Comparison of ENCODE assay signal across 8 cellular contexts in the genomic region with DNA sequence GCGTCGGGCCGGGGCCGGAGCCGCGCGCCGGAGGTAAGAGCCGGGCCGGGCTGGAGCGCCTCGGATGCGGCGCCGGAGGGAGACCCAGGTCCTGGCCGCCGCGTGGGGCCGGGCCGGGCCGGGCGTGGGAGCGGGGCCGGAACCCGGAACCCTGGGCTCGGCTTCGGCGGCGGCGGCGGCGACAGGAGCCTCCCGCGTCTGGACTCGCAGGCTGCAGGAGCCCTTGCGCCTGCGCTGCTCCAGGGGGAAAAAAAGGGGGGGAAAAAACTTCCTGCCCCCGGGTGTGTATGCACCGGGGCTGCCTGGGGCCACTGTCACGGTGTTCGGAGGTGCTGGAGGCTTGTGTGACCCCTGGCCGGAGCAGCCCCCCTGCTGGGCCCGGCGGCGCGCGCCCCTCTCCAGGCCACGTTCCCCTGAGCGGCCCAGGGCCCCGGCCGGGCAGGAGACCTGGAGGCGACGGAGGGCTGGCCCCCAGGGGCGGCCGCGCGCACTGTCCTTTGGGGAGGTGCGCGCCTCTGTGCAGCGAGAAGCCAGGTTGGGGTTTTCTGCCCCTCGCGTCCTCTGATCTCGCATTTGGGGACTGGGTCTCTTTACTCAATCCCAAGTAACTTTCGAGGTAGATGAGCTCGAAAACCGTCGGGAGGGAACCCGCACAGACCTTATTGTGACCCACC. TPM values are rescaled to one million over a fixed set of nuclear protein-coding genes. Genes with fewer than 3 reads are reported as not detected.
DNase-seq lines count a peak whose midpoint lies in the region; ATAC-seq and TF ChIP-seq lines count a peak whose summit lies in the region.

No MANE protein-coding gene starts in this region.

- ATAC-seq in GM19043 (IDR thresholded peaks at IDR 0.05; ENCODE audit: low read depth, unreplicated experiment) (peak; percentile 17), HG03159 (IDR thresholded peaks at IDR 0.05; ENCODE audit: unreplicated experiment) (peak; percentile 23), WTC11 (peak; percentile 7)

- POLR2A ChIA-PET in CD8-positive, alpha-beta memory T cell (lab: Charles Lee), result no interaction called here
- POLR2A ChIA-PET in WTC11 (lab: Charles Lee), result no interaction called here

- H3K27me3 ChIP-seq in CD8-positive, alpha-beta memory T cell (ENCODE audit: insufficient read depth, low read length, poor library complexity, severe bottlenecking), result peaks cover 8% of the 10 kb centered on the region
- no peaks in the 10 kb centered on the region for H3K27me3 ChIP-seq in prostate gland (replicated peaks; ENCODE audit: insufficient read depth)

- peak overlapping the region; percentile 41 for H3K4me3 ChIP-seq in CD8-positive, alpha-beta memory T cell (ENCODE audit: low read length)
- peak overlapping the region; percentile 62 to 70 for H3K4me3 ChIP-seq in prostate gland

- peak overlapping the region in 6 of 7 donors; percentile 32 to 84 (median 72) for H3K4me3 Mint-ChIP-seq in CD8-positive, alpha-beta memory T cell
- H3K4me3 Mint-ChIP-seq in WTC11, result peak overlapping the region; percentile 94

- peaks cover 15 to 25% (median 15%) of the 10 kb centered on the region in 3 donors for H3K4me1 Mint-ChIP-seq in CD8-positive, alpha-beta memory T cell
- H3K4me1 Mint-ChIP-seq in WTC11, result peaks cover 38% of the 10 kb centered on the region

- no peak overlapping the region for H3K27ac Mint-ChIP-seq in CD8-positive, alpha-beta memory T cell
- no peak overlapping the region for H3K27ac Mint-ChIP-seq in WTC11

- 0% methylated on average over 59 of the region's 68 CpGs for WGBS in prostate gland

- H3K27ac ChIP-seq in CD8-positive, alpha-beta memory T cell (ENCODE audit: low read depth, low read length), result no peak overlapping the region
- peak overlapping the region; percentile 78 to 79 for H3K27ac ChIP-seq in prostate gland

- no peak for TF ChIP-seq CTCF in WTC11 (IDR thresholded peaks at IDR 0.05)
- no peak for TF ChIP-seq CTCF in prostate gland (IDR thresholded peaks at IDR 0.05)

- H3K27me3 Mint-ChIP-seq in CD8-positive, alpha-beta memory T cell, result peaks cover 46 to 70% of the 10 kb centered on the region in 2 donors
- H3K27me3 Mint-ChIP-seq in WTC11 (ENCODE audit: low read depth), result peaks cover 66% of the 10 kb centered on the region

- H3K9me3 Mint-ChIP-seq in CD8-positive, alpha-beta memory T cell, result peaks cover 0 to 1% (median 0%) of the 10 kb centered on the region in 5 donors
- H3K9me3 Mint-ChIP-seq in WTC11, result no peaks in the 10 kb centered on the region

- TF ChIP-seq POLR2A in prostate gland (IDR thresholded peaks at IDR 0.05), result no peak

- DNase-seq in CD8-positive, alpha-beta memory T cell, result peak in 1 of 5 donors; percentile 3
- DNase-seq in WTC11 (ENCODE audit: low spot score) (peak; percentile 31), glomerular visceral epithelial cell (ENCODE audit: extremely low spot score) (peak; percentile 34), prostate gland (ENCODE audit: low spot score) (no peak), mesenteric fat pad (ENCODE audit: low spot score) (no peak), iPS-NIHi7 (ENCODE audit: extremely low spot score) (no peak)

- no peaks in the 10 kb centered on the region for H3K9me3 ChIP-seq in CD8-positive, alpha-beta memory T cell (ENCODE audit: low read length)
- H3K9me3 ChIP-seq in prostate gland, result no peaks in the 10 kb centered on the region

- intact Hi-C loops in prostate gland (cut with DNase I), result loop anchor here (5.0 kb wide), 3 partner anchors 121 to 376 kb away; no protein-coding TSS in a partner anchor

- H3K36me3 Mint-ChIP-seq in CD8-positive, alpha-beta memory T cell, result no peaks in the 10 kb centered on the region
- H3K36me3 Mint-ChIP-seq in WTC11, result no peaks in the 10 kb centered on the region

- H3K36me3 ChIP-seq in CD8-positive, alpha-beta memory T cell (ENCODE audit: insufficient read depth, low read length), result no peaks in the 10 kb centered on the region
- H3K36me3 ChIP-seq in prostate gland, result no peaks in the 10 kb centered on the region

- H3K4me1 ChIP-seq in CD8-positive, alpha-beta memory T cell (ENCODE audit: insufficient read depth, low read length), result peaks cover 3% of the 10 kb centered on the region
- no peaks in the 10 kb centered on the region for H3K4me1 ChIP-seq in prostate gland (replicated peaks)

- CTCF ChIA-PET in CD8-positive, alpha-beta memory T cell (lab: Charles Lee), result no interaction called here
- CTCF ChIA-PET in WTC11 (lab: Charles Lee), result interaction anchor here (0.9 to 1.7 kb wide), 5 partner anchors 11 to 239 kb away, joined by 3 to 8 read pairs (median 3); no protein-coding TSS in a partner anchor

TF ChIP-seq in WTC11, 78 proteins besides CTCF, POLR2A, EP300 and RAD21:
- TF ChIP-seq, protein P1, sequence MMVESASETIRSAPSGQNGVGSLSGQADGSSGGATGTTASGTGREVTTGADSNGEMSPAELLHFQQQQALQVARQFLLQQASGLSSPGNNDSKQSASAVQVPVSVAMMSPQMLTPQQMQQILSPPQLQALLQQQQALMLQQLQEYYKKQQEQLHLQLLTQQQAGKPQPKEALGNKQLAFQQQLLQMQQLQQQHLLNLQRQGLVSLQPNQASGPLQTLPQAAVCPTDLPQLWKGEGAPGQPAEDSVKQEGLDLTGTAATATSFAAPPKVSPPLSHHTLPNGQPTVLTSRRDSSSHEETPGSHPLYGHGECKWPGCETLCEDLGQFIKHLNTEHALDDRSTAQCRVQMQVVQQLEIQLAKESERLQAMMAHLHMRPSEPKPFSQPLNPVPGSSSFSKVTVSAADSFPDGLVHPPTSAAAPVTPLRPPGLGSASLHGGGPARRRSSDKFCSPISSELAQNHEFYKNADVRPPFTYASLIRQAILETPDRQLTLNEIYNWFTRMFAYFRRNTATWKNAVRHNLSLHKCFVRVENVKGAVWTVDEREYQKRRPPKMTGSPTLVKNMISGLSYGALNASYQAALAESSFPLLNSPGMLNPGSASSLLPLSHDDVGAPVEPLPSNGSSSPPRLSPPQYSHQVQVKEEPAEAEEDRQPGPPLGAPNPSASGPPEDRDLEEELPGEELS (CRISPR knock-in tag; IDR thresholded peaks at IDR 0.05), result no peak
- TF ChIP-seq MYBL2 (CRISPR knock-in tag; IDR thresholded peaks at IDR 0.05), result no peak
- no peak for TF ChIP-seq IRF2 (CRISPR knock-in tag; IDR thresholded peaks at IDR 0.05; ENCODE audit: borderline replicate concordance, low read depth)
- TF ChIP-seq, protein P2, sequence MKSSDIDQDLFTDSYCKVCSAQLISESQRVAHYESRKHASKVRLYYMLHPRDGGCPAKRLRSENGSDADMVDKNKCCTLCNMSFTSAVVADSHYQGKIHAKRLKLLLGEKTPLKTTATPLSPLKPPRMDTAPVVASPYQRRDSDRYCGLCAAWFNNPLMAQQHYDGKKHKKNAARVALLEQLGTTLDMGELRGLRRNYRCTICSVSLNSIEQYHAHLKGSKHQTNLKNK (CRISPR knock-in tag; IDR thresholded peaks at IDR 0.05), result no peak
- 0 out of 2 replicates have a peak, but pooled peaks have one; percentile 20 for TF ChIP-seq ETV6 (CRISPR knock-in tag; IDR thresholded peaks at IDR 0.05)
- no peak for TF ChIP-seq NR2C2 (CRISPR knock-in tag; IDR thresholded peaks at IDR 0.05)
- TF ChIP-seq, protein P3, sequence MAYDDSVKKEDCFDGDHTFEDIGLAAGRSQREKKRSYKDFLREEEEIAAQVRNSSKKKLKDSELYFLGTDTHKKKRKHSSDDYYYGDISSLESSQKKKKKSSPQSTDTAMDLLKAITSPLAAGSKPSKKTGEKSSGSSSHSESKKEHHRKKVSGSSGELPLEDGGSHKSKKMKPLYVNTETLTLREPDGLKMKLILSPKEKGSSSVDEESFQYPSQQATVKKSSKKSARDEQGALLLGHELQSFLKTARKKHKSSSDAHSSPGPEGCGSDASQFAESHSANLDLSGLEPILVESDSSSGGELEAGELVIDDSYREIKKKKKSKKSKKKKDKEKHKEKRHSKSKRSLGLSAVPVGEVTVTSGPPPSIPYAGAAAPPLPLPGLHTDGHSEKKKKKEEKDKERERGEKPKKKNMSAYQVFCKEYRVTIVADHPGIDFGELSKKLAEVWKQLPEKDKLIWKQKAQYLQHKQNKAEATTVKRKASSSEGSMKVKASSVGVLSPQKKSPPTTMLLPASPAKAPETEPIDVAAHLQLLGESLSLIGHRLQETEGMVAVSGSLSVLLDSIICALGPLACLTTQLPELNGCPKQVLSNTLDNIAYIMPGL (CRISPR knock-in tag; IDR thresholded peaks at IDR 0.05), result peak; percentile 21; the same call in 1 of the 2 replicates
- TF ChIP-seq KAT7 (CRISPR knock-in tag; IDR thresholded peaks at IDR 0.05; ENCODE audit: borderline replicate concordance), result peak; percentile 76; the same call in 1 of the 2 replicates
- TF ChIP-seq NR1H2 (CRISPR knock-in tag; IDR thresholded peaks at IDR 0.05), result no peak

RNA-seq across cellular contexts. Expression of a gene that starts 0.9 kb away (rescaled TPM):
- under 1 TPM; 0.11 to 0.13 TPM for total RNA-seq in CD8-positive, alpha-beta memory T cell
- 0.21 TPM for polyA plus RNA-seq in CD8-positive, alpha-beta memory T cell
- total RNA-seq in WTC11 (2021), result 6.8 to 7.3 TPM (median 7.1 TPM) in 3 replicates
- total RNA-seq in prostate gland, result 10 to 100 TPM; 23.3 to 24.8 TPM
- 23.6 TPM for total RNA-seq in mesenteric fat pad

Comparison
In these comparisons a context has a peak if more than half of its experiments do, and no peak if none do; other contexts are left out.
1. DNase-seq: peak in WTC11 (single experiment) and glomerular visceral epithelial cell (single experiment); none in prostate gland (single experiment), mesenteric fat pad (single experiment) and iPS-NIHi7 (single experiment).
2. Peak in every context shown above with its lines, with median percentiles within 50 percentile points of each other: ATAC-seq.